In genomic region chr3:45677045-45677436, GRCh38 we compare ENCODE assay signal across 8 cellular contexts. TPM values are rescaled to one million over a fixed set of nuclear protein-coding genes. Genes with fewer than 3 reads are reported as not detected.
DNase-seq lines count a peak whose midpoint lies in the region; ATAC-seq, FAIRE-seq and TF ChIP-seq lines count a peak whose summit lies in the region.

No MANE protein-coding gene starts in this region.

- TF ChIP-seq CTCF in keratinocyte (optimal IDR thresholded peaks at IDR 0.05 in 1 of 3, IDR thresholded peaks at IDR 0.05 in 1 of 3, conservative IDR thresholded peaks at IDR 0.05 in 1 of 3; ENCODE audit: extremely low read depth in 1 of 3, insufficient read depth in 2 of 3, low read length in 3 of 3) = no peak

- no peaks in the 10 kb centered on the region for H3K79me2 ChIP-seq in keratinocyte (ENCODE audit: control insufficient read depth, insufficient read depth, low read length)

- peak overlapping the region; percentile 0; the same call in 1 of the 2 replicates for H3K4me3 ChIP-seq in BLaER1
- H3K4me3 ChIP-seq in keratinocyte (ENCODE audit: control insufficient read depth in 2 of 3, extremely low read depth in 1 of 3, insufficient read depth in 2 of 3, low read depth in 1 of 3, low read length in 3 of 3) = no peak overlapping the region

- H3K27ac ChIP-seq in BLaER1 (peak overlapping the region; percentile 72), adipose tissue (ENCODE audit: low read depth, low read length) (peak overlapping the region; percentile 8), keratinocyte (ENCODE audit: control insufficient read depth, insufficient read depth, low read length) (peak overlapping the region; percentile 71)

- peak overlapping the region; percentile 27 for H2AFZ ChIP-seq in keratinocyte (ENCODE audit: control insufficient read depth, low read length)

- FAIRE-seq in keratinocyte (lab: Jason Lieb, UNC) = peak; percentile 96

- no peak overlapping the region for H3K4me3 Mint-ChIP-seq in stimulated activated naive B cell treated with anti-CD40 and anti-IgM and Interleukin-4, amounts not matched to agents 10 μg/mL and 1 μg/mL and 100 μg/mL, for 72 hours

- H3K9me1 ChIP-seq in keratinocyte (ENCODE audit: control insufficient read depth, extremely low read depth, insufficient read depth, low read length) = no peaks in the 10 kb centered on the region

- peak overlapping the region; percentile 64; the same call in 1 of the 2 replicates for H3K9ac ChIP-seq in BLaER1
- peak overlapping the region; percentile 40 for H3K9ac ChIP-seq in keratinocyte (ENCODE audit: control insufficient read depth, extremely low read depth, insufficient read depth, low read length)

- peaks cover 22% of the 10 kb centered on the region for H3K4me1 ChIP-seq in BLaER1
- peaks cover 17% of the 10 kb centered on the region for H3K4me1 ChIP-seq in keratinocyte (ENCODE audit: control insufficient read depth, extremely low read depth, insufficient read depth, low read length)

- H3K36me3 Mint-ChIP-seq in stimulated activated naive B cell treated with anti-CD40 and anti-IgM and Interleukin-4, amounts not matched to agents 10 μg/mL and 1 μg/mL and 100 μg/mL, for 72 hours = peaks cover 47 to 54% of the 10 kb centered on the region in 2 donors

- DNase-seq in SK-MEL-5 (ENCODE audit: low read depth, low spot score) = peak; percentile 82
- peak; percentile 60 for DNase-seq in keratinocyte (ENCODE audit: low read depth, low spot score)
- no peak for DNase-seq in stimulated activated naive B cell treated with anti-CD40 and anti-IgM and Interleukin-4, amounts not matched to agents 10 μg/mL and 1 μg/mL and 100 μg/mL, for 72 hours
- no peak for DNase-seq in SK-N-DZ (ENCODE audit: low spot score)

- no peaks in the 10 kb centered on the region for H3K27me3 Mint-ChIP-seq in stimulated activated naive B cell treated with anti-CD40 and anti-IgM and Interleukin-4, amounts not matched to agents 10 μg/mL and 1 μg/mL and 100 μg/mL, for 72 hours

- peaks cover 14 to 24% of the 10 kb centered on the region in 2 donors for H3K4me1 Mint-ChIP-seq in stimulated activated naive B cell treated with anti-CD40 and anti-IgM and Interleukin-4, amounts not matched to agents 10 μg/mL and 1 μg/mL and 100 μg/mL, for 72 hours

- peak overlapping the region; percentile 73 for H3K27ac Mint-ChIP-seq in stimulated activated naive B cell treated with anti-CD40 and anti-IgM and Interleukin-4, amounts not matched to agents 10 μg/mL and 1 μg/mL and 100 μg/mL, for 72 hours

- H3K9me3 Mint-ChIP-seq in stimulated activated naive B cell treated with anti-CD40 and anti-IgM and Interleukin-4, amounts not matched to agents 10 μg/mL and 1 μg/mL and 100 μg/mL, for 72 hours = no peaks in the 10 kb centered on the region

- no peaks in the 10 kb centered on the region for H3K9me3 ChIP-seq in BLaER1
- no peaks in the 10 kb centered on the region for H3K9me3 ChIP-seq in keratinocyte (ENCODE audit: control insufficient read depth, low read depth, low read length)

- peak overlapping the region; percentile 77 for H3K4me2 ChIP-seq in BLaER1
- peak overlapping the region; percentile 66 for H3K4me2 ChIP-seq in keratinocyte (ENCODE audit: control insufficient read depth, extremely low read depth, insufficient read depth, low read depth, low read length)

- H3K36me3 ChIP-seq in BLaER1 = peaks cover 88% of the 10 kb centered on the region
- H3K36me3 ChIP-seq in keratinocyte (ENCODE audit: control insufficient read depth in 2 of 2, extremely low read depth in 1 of 2, insufficient read depth in 2 of 2, low read length in 2 of 2) = peaks cover 13 to 20% of the 10 kb centered on the region in 2 experiments

- dilution Hi-C loops in keratinocyte (cut with MboI; ENCODE audit: extremely low pct_ligation_motif_present, low sequenced_read_pairs) = no loop called here

- H4K20me1 ChIP-seq in BLaER1 (no peaks in the 10 kb centered on the region), keratinocyte (ENCODE audit: control insufficient read depth, extremely low read depth, insufficient read depth, low read length) (no peaks in the 10 kb centered on the region)

- in situ Hi-C loops in SK-MEL-5 (cut with HindIII; ENCODE audit: low pct_unique_long_range_greater_than_20kb, low sequenced_read_pairs) = no loop called here

- WGBS in adipose tissue, 3 donors = 22 to 61% (median 28%) methylated on average over 5 of the region's 5 CpGs

- H3K27me3 ChIP-seq in BLaER1 (no peaks in the 10 kb centered on the region), keratinocyte (ENCODE audit: control insufficient read depth, extremely low read depth, insufficient read depth, low read length) (no peaks in the 10 kb centered on the region)

- peak in 1 of 2 donors; percentile 39 for ATAC-seq in stimulated activated naive B cell treated with anti-CD40 and anti-IgM and Interleukin-4, amounts not matched to agents 10 μg/mL and 1 μg/mL and 100 μg/mL, for 72 hours (replicated peaks)
- ATAC-seq in GM21390 (IDR thresholded peaks at IDR 0.05; ENCODE audit: unreplicated experiment) (no peak), HG03469 (IDR thresholded peaks at IDR 0.05; ENCODE audit: unreplicated experiment) (no peak)

RNA-seq across cellular contexts. Expression of gene SACM1L, which starts 12.2 kb away (rescaled TPM):
- 64.8 and 70.7 TPM in 2 replicates for total RNA-seq in SK-MEL-5 (2014; rRNA removed; shearing (Covaris generic))
- polyA plus RNA-seq in SK-MEL-5 (2015; cell fraction: cytosol; rRNA removed) = 36.2 and 53.0 TPM in 2 replicates
- polyA plus RNA-seq in SK-MEL-5 (2015; cell fraction: nucleus; rRNA removed) = 151 and 170 TPM in 2 replicates
- polyA plus RNA-seq in adipose tissue = 10 to 100 TPM; 11.6 to 27.0 (median 20.9) TPM
- 17.7 to 44.3 TPM (median 26.9 TPM) in 3 replicates for polyA plus RNA-seq in keratinocyte
- polyA plus RNA-seq in keratinocyte (2011; ENCODE audit: low read depth) = 26.7 TPM
- polyA plus RNA-seq in keratinocyte (2011; cell fraction: cytosol; rRNA removed) = 10.2 and 21.6 TPM in 2 replicates
- 28.9 and 44.6 TPM in 2 replicates for polyA plus RNA-seq in keratinocyte (2011; cell fraction: nucleus; rRNA removed)
- polyA plus RNA-seq in keratinocyte (2012; ENCODE audit: low replicate concordance) = 17.3 and 27.1 TPM in 2 replicates
- polyA minus RNA-seq in keratinocyte = 5.4 to 33.4 TPM (median 18.5 TPM) in 3 replicates
- 29.5 TPM for polyA minus RNA-seq in keratinocyte (2011; cell fraction: cytosol; rRNA and poly(A)+ RNA removed)
- 28.1 and 58.1 TPM in 2 replicates for polyA minus RNA-seq in keratinocyte (2011; cell fraction: nucleus; rRNA and poly(A)+ RNA removed)
- polyA plus RNA-seq in SK-N-DZ (2014; cell fraction: cytosol; rRNA removed) = 27.6 and 30.3 TPM in 2 replicates
- polyA plus RNA-seq in SK-N-DZ (2014; cell fraction: nucleus; rRNA removed) = 74.3 and 83.3 TPM in 2 replicates

Comparison
In these comparisons a context has a peak if more than half of its experiments do, and no peak if none do; other contexts are left out.
1. H3K27ac ChIP-seq: peak in every context shown above with its lines; median percentile 72 in BLaER1; 71 in keratinocyte; 8 in adipose tissue.
2. DNase-seq: peak in SK-MEL-5 (single experiment) and keratinocyte (single experiment); none in stimulated activated naive B cell treated with anti-CD40 and anti-IgM and Interleukin-4, amounts not matched to agents 10 μg/mL and 1 μg/mL and 100 μg/mL, for 72 hours (single experiment) and SK-N-DZ (single experiment).